21 cellular contexts compared by ENCODE assay signal in genomic region chr7:67947191-67947590, GRCh38.
"Had no signal": no experiment of that assay in that cellular context is flagged by ENCODE, and none has a peak within 500 bp of the region (broad histone marks: within the 10 kb centered on the region; RNA-seq: fewer than 3 reads in every experiment).

No MANE protein-coding gene starts in this region.

- ATAC-seq: stimulated activated effector memory CD8-positive, alpha-beta T cell treated with anti-CD3 and anti-CD28 coated beads, Interleukin-12 subunit alpha, Interleukin-12 subunit beta, amount 100 ng/mL, for 72 hours; stimulated activated memory B cell treated with anti-CD40 and anti-IgM and Interleukin-4, amounts not matched to agents 10 μg/mL and 1 μg/mL and 100 μg/mL, for 72 hours; stimulated activated naive B cell treated with anti-CD40 and anti-IgM and Interleukin-4, amounts not matched to agents 10 μg/mL and 1 μg/mL and 100 μg/mL, for 72 hours; stimulated activated naive CD8-positive, alpha-beta T cell treated with anti-CD3 and anti-CD28 coated beads, Interleukin-15, amount 100 ng/mL, for 72 hours; stimulated activated naive CD8-positive, alpha-beta T cell treated with anti-CD3 and anti-CD28 coated beads, Interleukin-15, Interleukin-2, amounts not matched to agents 100 U/mL and 50 U/mL, for 24 hours; upper lobe of right lung had no signal

- DNase-seq: stimulated activated CD4-positive, alpha-beta T cell treated with anti-CD3 and anti-CD28 coated beads, Interleukin-2, amount 100 ng/mL, for 48 hours; stimulated activated CD4-positive, alpha-beta T cell treated with anti-CD3 and anti-CD28 coated beads, Interleukin-4, amount 100 ng/mL, for 1 hour; stimulated activated CD4-positive, alpha-beta T cell treated with anti-CD3 and anti-CD28 coated beads, Interleukin-4, amount 100 ng/mL, for 24 hours; stimulated activated CD4-positive, alpha-beta T cell treated with anti-CD3 and anti-CD28 coated beads, Interleukin-4, amount 100 ng/mL, for 4 hours; stimulated activated CD8-positive, alpha-beta memory T cell treated with anti-CD3 and anti-CD28 coated beads, Interleukin-4, amount 100 ng/mL, for 48 hours; stimulated activated naive B cell treated with anti-CD40 and anti-IgM and Interleukin-4, amounts not matched to agents 10 μg/mL and 1 μg/mL and 100 μg/mL, for 72 hours; stimulated activated naive CD4-positive, alpha-beta T cell; stimulated activated naive CD4-positive, alpha-beta T cell treated with Interleukin-2 at 50 U/mL for 16 hours; stimulated activated naive CD8-positive, alpha-beta T cell treated with anti-CD3 and anti-CD28 coated beads, Interleukin-15, amount 100 ng/mL, for 72 hours; stimulated activated naive CD8-positive, alpha-beta T cell treated with anti-CD3 and anti-CD28 coated beads, Interleukin-15, Interleukin-2, amounts not matched to agents 100 U/mL and 50 U/mL, for 24 hours; stomach; substantia nigra; testis; tibial artery; transverse colon; trophoblast cell; upper lobe of left lung; upper lobe of right lung; uterus had no signal
